17 cellular contexts compared by ENCODE assay signal in the genomic region with DNA sequence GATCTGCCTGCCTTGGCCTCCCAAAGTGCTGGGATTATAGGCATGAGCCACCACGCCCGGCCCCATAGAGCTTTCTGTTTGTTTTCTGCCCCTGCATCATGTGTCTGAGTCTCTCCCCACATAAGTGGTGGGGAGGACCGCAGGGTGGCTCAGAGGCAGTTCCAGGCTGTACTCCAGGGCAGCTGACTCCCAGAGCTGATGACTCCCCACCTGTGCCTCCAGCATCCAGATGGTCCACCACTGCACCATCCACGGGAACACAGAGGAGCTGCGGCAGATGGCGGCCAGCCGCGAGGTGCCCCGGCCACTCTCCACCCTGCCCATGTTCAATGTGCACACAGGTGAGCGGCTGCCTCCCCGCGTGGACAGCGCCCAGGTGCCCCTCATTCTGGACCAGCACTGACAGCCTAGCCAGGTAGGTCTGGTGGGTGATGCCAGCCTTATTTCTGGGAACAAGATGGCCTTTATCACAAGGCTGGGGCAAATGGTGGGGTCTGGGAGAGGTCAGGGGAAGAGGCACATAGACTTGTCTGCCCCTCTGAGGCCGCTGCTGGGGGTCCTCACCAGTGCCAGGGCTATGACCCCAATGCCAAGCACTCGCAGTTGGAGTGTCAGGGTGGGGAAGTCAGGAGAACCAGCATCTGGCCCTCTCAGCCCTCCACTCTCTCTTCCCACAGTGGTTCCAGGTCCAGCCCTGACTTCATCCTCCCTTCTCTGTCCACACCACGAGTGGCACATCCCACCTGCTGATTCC. TPM values are rescaled to one million over a fixed set of nuclear protein-coding genes. Genes with fewer than 3 reads are reported as not detected.
DNase-seq lines count a peak whose midpoint lies in the region; ATAC-seq and TF ChIP-seq lines count a peak whose summit lies in the region.
"Had no signal": no experiment of that assay in that cellular context is flagged by ENCODE, and none has a peak within 500 bp of the region (broad histone marks: within the 10 kb centered on the region; RNA-seq: fewer than 3 reads in every experiment).

No MANE protein-coding gene starts in this region.

- intact Hi-C loops in Caco-2 (cut with micrococcal nuclease; ENCODE audit: unreplicated experiment) (no loop called here), gastrocnemius medialis (cut with DNase I; ENCODE audit: low total_unique reads) (loop anchor here (5.0 kb wide), 1 partner anchor 252 kb away; a partner anchor contains a TSS)

- H3K4me3 Mint-ChIP-seq in Caco-2 (ENCODE audit: unreplicated experiment), result peak overlapping the region; percentile 37
- H3K4me3 Mint-ChIP-seq: activated naive CD4-positive, alpha-beta T cell treated with anti-CD3 and anti-CD28 coated beads, Interleukin-2, amount 50 U/mL, for 24 hours; effector memory CD8-positive, alpha-beta T cell; T-helper 1 cell treated with Interleukin-12 subunit alpha and Interleukin-12 subunit beta and Interleukin-4 antibody, amounts not matched to agents 30 μg/mL and 1 μg/mL, for 36 hours had no signal

- H3K9me3 Mint-ChIP-seq in Caco-2 (ENCODE audit: unreplicated experiment), result no peaks in the 10 kb centered on the region
- H3K9me3 Mint-ChIP-seq: activated naive CD4-positive, alpha-beta T cell treated with anti-CD3 and anti-CD28 coated beads, Interleukin-2, amount 50 U/mL, for 24 hours; effector memory CD8-positive, alpha-beta T cell; T-helper 1 cell treated with Interleukin-12 subunit alpha and Interleukin-12 subunit beta and Interleukin-4 antibody, amounts not matched to agents 30 μg/mL and 1 μg/mL, for 36 hours had no signal

- no TSS peak for BruUV-seq in Caco-2 (replicated peaks; lab: Mats Ljungman, UMichigan)

- no peak for TF ChIP-seq POLR2A in gastrocnemius medialis (IDR thresholded peaks at IDR 0.05)

- H3K4me3 ChIP-seq in Caco-2 (ENCODE audit: low read depth, low read length) (no peak overlapping the region), right atrium auricular region (no peak overlapping the region), gastrocnemius medialis (no peak overlapping the region)
- H3K4me3 ChIP-seq: cardiac muscle cell, thyroid gland had no signal

- H3K27ac ChIP-seq in right atrium auricular region (peak overlapping the region; percentile 84 to 88), gastrocnemius medialis (peak overlapping the region; percentile 98 to 100 (median 99))
- H3K27ac ChIP-seq: cardiac muscle cell, thyroid gland had no signal

- H3K4me1 Mint-ChIP-seq in Caco-2 (ENCODE audit: low read depth, unreplicated experiment), result peaks cover 20% of the 10 kb centered on the region

- H3K9me3 ChIP-seq in Caco-2 (no peaks in the 10 kb centered on the region), right atrium auricular region (no peaks in the 10 kb centered on the region), gastrocnemius medialis (no peaks in the 10 kb centered on the region)
- H3K9me3 ChIP-seq: thyroid gland had no signal

- no peaks in the 10 kb centered on the region for H3K36me3 ChIP-seq in Caco-2 (ENCODE audit: control insufficient read depth, insufficient read depth, low read length)
- no peaks in the 10 kb centered on the region for H3K36me3 ChIP-seq in right atrium auricular region
- H3K36me3 ChIP-seq in gastrocnemius medialis, result peaks cover 0 to 24% of the 10 kb centered on the region in 2 donors
- H3K36me3 ChIP-seq: cardiac muscle cell, thyroid gland had no signal

- H3K27me3 Mint-ChIP-seq in Caco-2 (ENCODE audit: insufficient read depth, unreplicated experiment), result no peaks in the 10 kb centered on the region
- H3K27me3 Mint-ChIP-seq: activated naive CD4-positive, alpha-beta T cell treated with anti-CD3 and anti-CD28 coated beads, Interleukin-2, amount 50 U/mL, for 24 hours had no signal

- ATAC-seq in gastrocnemius medialis (no peak), HG02798 (IDR thresholded peaks at IDR 0.05; ENCODE audit: poor library complexity, unreplicated experiment) (no peak)
- ATAC-seq: effector memory CD8-positive, alpha-beta T cell had no signal

- H3K27me3 ChIP-seq in Caco-2 (replicated peaks; ENCODE audit: control insufficient read depth, insufficient read depth, low read length), result no peaks in the 10 kb centered on the region
- no peaks in the 10 kb centered on the region for H3K27me3 ChIP-seq in right atrium auricular region
- no peaks in the 10 kb centered on the region for H3K27me3 ChIP-seq in gastrocnemius medialis
- H3K27me3 ChIP-seq: cardiac muscle cell, thyroid gland had no signal

- H3K27ac Mint-ChIP-seq in Caco-2 (ENCODE audit: unreplicated experiment), result peak overlapping the region; percentile 64
- H3K27ac Mint-ChIP-seq: activated naive CD4-positive, alpha-beta T cell treated with anti-CD3 and anti-CD28 coated beads, Interleukin-2, amount 50 U/mL, for 24 hours; T-helper 1 cell treated with Interleukin-12 subunit alpha and Interleukin-12 subunit beta and Interleukin-4 antibody, amounts not matched to agents 30 μg/mL and 1 μg/mL, for 36 hours had no signal

- in situ Hi-C loops in gastrocnemius medialis (cut with MboI; ENCODE audit: low sequenced_read_pairs in 4 of 4), result no loop called here

- H3K4me1 ChIP-seq in Caco-2 (peaks cover 31% of the 10 kb centered on the region), right atrium auricular region (peaks cover 0 to 64% of the 10 kb centered on the region in 2 donors), gastrocnemius medialis (peaks cover 52 to 58% of the 10 kb centered on the region in 2 donors)

- POLR2A ChIA-PET in Caco-2 (lab: Charles Lee), result interaction anchor here (0.6 kb wide), 1 partner anchor 498 kb away, joined by 16 read pairs; no protein-coding TSS in a partner anchor

- CTCF ChIA-PET in Caco-2 (lab: Charles Lee), result interaction anchor here (0.6 to 1.1 kb wide), 2 partner anchors 171 to 209 kb away, joined by 3 read pairs; a partner anchor contains a TSS

- DNase-seq in Caco-2, result no peak
- DNase-seq in NCI-H524 (lab: John Stamatoyannopoulos, UW), result peak; percentile 89 to 94
- DNase-seq in right atrium auricular region (ENCODE audit: low spot score), result no peak
- DNase-seq in gastrocnemius medialis, result no peak
- DNase-seq in NCI-H510A (lab: John Stamatoyannopoulos, UW), result no peak
- DNase-seq in GF-D8 (lab: John Stamatoyannopoulos, UW), result no peak
- no peak for DNase-seq in DMS53 treated with DMSO at 0.1 percent for 48 hours (lab: John Stamatoyannopoulos, UW; ENCODE audit: unreplicated experiment)
- DNase-seq: activated CD8-positive, alpha-beta memory T cell treated with anti-CD3 and anti-CD28 coated beads, Interleukin-2, amount 50 U/mL, for 4 hours; effector memory CD8-positive, alpha-beta T cell; NK-92 treated with Interleukin-12 subunit alpha and Interleukin-12 subunit beta, amount 100 ng/mL, for 24 hours; stimulated activated CD8-positive, alpha-beta memory T cell treated with anti-CD3 and anti-CD28 coated beads, Interleukin-4, amount 100 ng/mL, for 48 hours; thyroid gland had no signal

- H3K36me3 Mint-ChIP-seq in Caco-2 (ENCODE audit: insufficient read depth, unreplicated experiment), result no peaks in the 10 kb centered on the region
- H3K36me3 Mint-ChIP-seq: activated naive CD4-positive, alpha-beta T cell treated with anti-CD3 and anti-CD28 coated beads, Interleukin-2, amount 50 U/mL, for 24 hours had no signal

- no peak for TF ChIP-seq CTCF in Caco-2 (IDR thresholded peaks at IDR 0.05; ENCODE audit: insufficient read depth in 1 of 2, low read depth in 1 of 2, low read length in 1 of 2, severe bottlenecking in 1 of 2, unreplicated experiment in 1 of 2)
- TF ChIP-seq CTCF in right atrium auricular region (IDR thresholded peaks at IDR 0.05), result no peak
- no peak for TF ChIP-seq CTCF in gastrocnemius medialis (IDR thresholded peaks at IDR 0.05 in 4 of 5, conservative IDR thresholded peaks at IDR 0.05 in 1 of 5)

RNA-seq across cellular contexts. Expression of a gene that starts 9.4 kb away (rescaled TPM):
- total RNA-seq in Caco-2 (2022), result not detected in 2 replicates
- 100 to 1,000 TPM; 120 to 207 TPM for total RNA-seq in right atrium auricular region
- total RNA-seq in gastrocnemius medialis, result 100 to 1,000 TPM; 227 to 385 (median 292) TPM
- total RNA-seq: pulmonary artery endothelial cell had no signal

RNA-seq across cellular contexts. Expression of a gene that starts 24.7 kb away (rescaled TPM):
- total RNA-seq in Caco-2 (2022) (74.8 and 76.2 TPM in 2 replicates), right atrium auricular region (10 to 100 TPM; 16.9 to 24.2 TPM), gastrocnemius medialis (10 to 100 TPM in 2 of 4 donors, 1 to 10 TPM in 2; 4.7 to 18.8 (median 11.0) TPM)

RNA-seq across cellular contexts. Expression of a gene that starts 26.2 kb away (rescaled TPM):
- total RNA-seq in Caco-2 (2022) (23.4 and 27.3 TPM in 2 replicates), right atrium auricular region (100 to 1,000 TPM in 1 of 2 donors, 10 to 100 TPM in 1; 19.8 to 180 TPM), gastrocnemius medialis (1 to 10 TPM; 1.7 to 9.5 (median 5.1) TPM)

RNA-seq across cellular contexts. Expression of a gene that starts 45.3 kb away (rescaled TPM):
- 2.2 and 3.4 TPM in 2 replicates for total RNA-seq in Caco-2 (2022)
- 1 to 10 TPM in 1 of 2 donors, under 1 TPM in 1; 0.78 to 1.1 TPM for total RNA-seq in right atrium auricular region
- 1 to 10 TPM in 1 of 4 donors, under 1 TPM in 2, not detected in 1; 0.04 to 3.8 (median 0.31) TPM for total RNA-seq in gastrocnemius medialis

Comparison
In these comparisons a context has a peak if more than half of its experiments do, and no peak if none do; other contexts are left out.
1. DNase-seq: peak in NCI-H524 (2 of 2); none in Caco-2 (0 of 2), right atrium auricular region (single experiment), gastrocnemius medialis (0 of 2), NCI-H510A (single experiment), GF-D8 (single experiment) and DMS53 treated with DMSO at 0.1 percent for 48 hours (single experiment).
2. RNA of a gene that starts 9.4 kb away (total RNA-seq): 227 to 385 TPM in gastrocnemius medialis and 120 to 207 TPM in right atrium auricular region; not detected in Caco-2; every median in the first group is over 100 times any median in the second.